Comparison of ENCODE assay signal across 1 cellular context in genomic region chr18:11980555-11981382, GRCh38.
A peak's percentile ranks its signal among the peaks of the same experiment; 100 is the strongest.
TF ChIP-seq lines count a peak whose summit lies in the region.

No MANE protein-coding gene starts in this region.

TF ChIP-seq in HepG2, 621 proteins besides CTCF, POLR2A, EP300 and RAD21 (continued from another document and continues in another):
- no peak for TF ChIP-seq AFF4 (CRISPR knock-in tag; IDR thresholded peaks at IDR 0.05)
- TF ChIP-seq AHR (CRISPR knock-in tag; IDR thresholded peaks at IDR 0.05) = peak; percentile 74; the same call in 1 of the 2 replicates
- TF ChIP-seq ELK4 (CRISPR knock-in tag; IDR thresholded peaks at IDR 0.05; ENCODE audit: borderline replicate concordance) = 0 out of 2 replicates have a peak, but pooled peaks have one; percentile 46
- no peak for TF ChIP-seq ZNF83 (CRISPR knock-in tag; IDR thresholded peaks at IDR 0.05; ENCODE audit: borderline replicate concordance)
- TF ChIP-seq ZNF766 (CRISPR knock-in tag; IDR thresholded peaks at IDR 0.05; ENCODE audit: borderline replicate concordance) = peak; percentile 88; the same call in 1 of the 2 replicates
- TF ChIP-seq RELA (CRISPR knock-in tag; IDR thresholded peaks at IDR 0.05) = peak; percentile 35; the same call in 1 of the 2 replicates
- peak; percentile 25; the same call in 1 of the 2 replicates for TF ChIP-seq TFAP4 (IDR thresholded peaks at IDR 0.05; ENCODE audit: borderline replicate concordance, low read depth)
- TF ChIP-seq ZNF235 (CRISPR knock-in tag; IDR thresholded peaks at IDR 0.05; ENCODE audit: borderline replicate concordance) = 0 out of 2 replicates have a peak, but pooled peaks have one; percentile 62
- no peak for TF ChIP-seq ZBTB7A (CRISPR knock-in tag; IDR thresholded peaks at IDR 0.05)
- TF ChIP-seq ZNF280D (CRISPR knock-in tag; IDR thresholded peaks at IDR 0.05) = no peak
- TF ChIP-seq ZNF562 (CRISPR knock-in tag; IDR thresholded peaks at IDR 0.05; ENCODE audit: borderline replicate concordance) = no peak
- TF ChIP-seq ZNF331 (CRISPR knock-in tag; IDR thresholded peaks at IDR 0.05) = peak; percentile 60; the same call in 1 of the 2 replicates
- TF ChIP-seq ZNF124 (CRISPR knock-in tag; IDR thresholded peaks at IDR 0.05) = peak; percentile 34; the same call in 1 of the 2 replicates
- 0 out of 2 replicates have a peak, but pooled peaks have one; percentile 35 for TF ChIP-seq ZBTB39 (CRISPR knock-in tag; IDR thresholded peaks at IDR 0.05)
- TF ChIP-seq ZNF317 (CRISPR knock-in tag; IDR thresholded peaks at IDR 0.05) = 0 out of 2 replicates have a peak, but pooled peaks have one; percentile 17
- TF ChIP-seq ZSCAN9 (CRISPR knock-in tag; IDR thresholded peaks at IDR 0.05; ENCODE audit: borderline replicate concordance) = no peak
- peak; percentile 75; the same call in 1 of the 2 replicates for TF ChIP-seq MAZ (IDR thresholded peaks at IDR 0.05; ENCODE audit: borderline replicate concordance, low read depth, low read length)
- peak; percentile 84; the same call in 1 of the 2 replicates for TF ChIP-seq MAZ (CRISPR knock-in tag; IDR thresholded peaks at IDR 0.05; ENCODE audit: low read depth)
- no peak for TF ChIP-seq SCMH1 (CRISPR knock-in tag; IDR thresholded peaks at IDR 0.05; ENCODE audit: borderline replicate concordance)
- no peak for TF ChIP-seq ZFP36L2 (CRISPR knock-in tag; IDR thresholded peaks at IDR 0.05)
- TF ChIP-seq ZNF713 (CRISPR knock-in tag; IDR thresholded peaks at IDR 0.05) = no peak
- TF ChIP-seq ZNF337 (CRISPR knock-in tag; IDR thresholded peaks at IDR 0.05; ENCODE audit: borderline replicate concordance, low read depth) = peak; percentile 78; the same call in 1 of the 2 replicates
- no peak for TF ChIP-seq FOXO4 (CRISPR knock-in tag; conservative IDR thresholded peaks at IDR 0.05)
- TF ChIP-seq NFE2 (CRISPR knock-in tag; IDR thresholded peaks at IDR 0.05) = no peak
- peak; percentile 65; the same call in 1 of the 2 replicates for TF ChIP-seq ZNF552 (CRISPR knock-in tag; IDR thresholded peaks at IDR 0.05; ENCODE audit: borderline replicate concordance)
- peak; percentile 79 for TF ChIP-seq IKZF4 (CRISPR knock-in tag; IDR thresholded peaks at IDR 0.05; ENCODE audit: borderline replicate concordance, low read depth, not compliant biosample characterization)
- TF ChIP-seq RAD51 (IDR thresholded peaks at IDR 0.05; ENCODE audit: borderline replicate concordance) = no peak
- no peak for TF ChIP-seq ZNF24 (IDR thresholded peaks at IDR 0.05)
- TF ChIP-seq NKX3-1 (CRISPR knock-in tag; IDR thresholded peaks at IDR 0.05) = peak; percentile 90
- peak; percentile 82 for TF ChIP-seq ARNT2 (CRISPR knock-in tag; IDR thresholded peaks at IDR 0.05; ENCODE audit: low read depth)
- TF ChIP-seq ZNF143 (CRISPR knock-in tag; IDR thresholded peaks at IDR 0.05) = no peak
- TF ChIP-seq ZNF781 (CRISPR knock-in tag; IDR thresholded peaks at IDR 0.05; ENCODE audit: borderline replicate concordance, not compliant biosample characterization) = peak; percentile 36
- no peak for TF ChIP-seq JDP2 (CRISPR knock-in tag; IDR thresholded peaks at IDR 0.05; ENCODE audit: borderline replicate concordance)
- TF ChIP-seq FOXA3 (CRISPR knock-in tag; IDR thresholded peaks at IDR 0.05) = peak; percentile 28
- TF ChIP-seq TEAD3 (CRISPR knock-in tag; optimal IDR thresholded peaks at IDR 0.05; ENCODE audit: borderline replicate concordance) = no peak
- 0 out of 2 replicates have a peak, but pooled peaks have one; percentile 38 for TF ChIP-seq RCOR2 (CRISPR knock-in tag; IDR thresholded peaks at IDR 0.05)
- TF ChIP-seq ZNF138 (CRISPR knock-in tag; IDR thresholded peaks at IDR 0.05; ENCODE audit: low read depth) = no peak
- TF ChIP-seq ZNF703 (CRISPR knock-in tag; IDR thresholded peaks at IDR 0.05; ENCODE audit: borderline replicate concordance) = no peak
- TF ChIP-seq ZNF776 (CRISPR knock-in tag; IDR thresholded peaks at IDR 0.05) = peak; percentile 72; the same call in 1 of the 2 replicates
- 0 out of 2 replicates have a peak, but pooled peaks have one; percentile 34 for TF ChIP-seq KIAA2018 (CRISPR knock-in tag; IDR thresholded peaks at IDR 0.05; ENCODE audit: borderline replicate concordance)
- no peak for TF ChIP-seq CREM (IDR thresholded peaks at IDR 0.05)
- TF ChIP-seq CREM (CRISPR knock-in tag; IDR thresholded peaks at IDR 0.05) = no peak
